Comparison of ENCODE assay signal across 20 cellular contexts in genomic region chr2:147818741-147819140, GRCh38.
"Had no signal": no experiment of that assay in that cellular context is flagged by ENCODE, and none has a peak within 500 bp of the region (broad histone marks: within the 10 kb centered on the region; RNA-seq: fewer than 3 reads in every experiment).

No MANE protein-coding gene starts in this region.

- H3K9me3 ChIP-seq: left lung, neutrophil, vagina had no signal

- H3K27ac ChIP-seq: cardiac muscle cell, esophagus muscularis mucosa, gastroesophageal sphincter, left lung, neutrophil, transverse colon, vagina had no signal

- DNase-seq: activated B cell treated with CpG ODN at 0.5 μM for 24 hours; activated CD4-positive, alpha-beta T cell treated with anti-CD3 and anti-CD28 coated beads, Interleukin-2, amount 50 U/mL, for 1 hour; activated naive CD4-positive, alpha-beta T cell treated with Interleukin-2 at 50 U/mL for 16 hours; activated T-cell treated with anti-CD3 and anti-CD28 coated beads for 4 hours; aorta; islet precursor cell; left lung; natural killer cell; posterior cingulate gyrus; small intestine; stimulated activated CD4-positive, alpha-beta T cell treated with anti-CD3 and anti-CD28 coated beads, Interleukin-4, amount 100 ng/mL, for 24 hours; stimulated activated naive CD4-positive, alpha-beta T cell; substantia nigra; T-helper 2 cell; transverse colon had no signal

- H3K4me1 ChIP-seq: esophagus muscularis mucosa, gastroesophageal sphincter, left lung, transverse colon, vagina had no signal

- ATAC-seq: gastroesophageal sphincter, left lung, natural killer cell had no signal

- H3K36me3 ChIP-seq: cardiac muscle cell, esophagus muscularis mucosa, gastroesophageal sphincter, left lung, neutrophil, transverse colon, vagina had no signal

- H3K27me3 ChIP-seq: cardiac muscle cell, esophagus muscularis mucosa, gastroesophageal sphincter, left lung, neutrophil, transverse colon, vagina had no signal

- H3K4me3 ChIP-seq: cardiac muscle cell, esophagus muscularis mucosa, gastroesophageal sphincter, left lung, transverse colon, vagina had no signal
